24 cellular contexts compared by ENCODE assay signal in the genomic region with DNA sequence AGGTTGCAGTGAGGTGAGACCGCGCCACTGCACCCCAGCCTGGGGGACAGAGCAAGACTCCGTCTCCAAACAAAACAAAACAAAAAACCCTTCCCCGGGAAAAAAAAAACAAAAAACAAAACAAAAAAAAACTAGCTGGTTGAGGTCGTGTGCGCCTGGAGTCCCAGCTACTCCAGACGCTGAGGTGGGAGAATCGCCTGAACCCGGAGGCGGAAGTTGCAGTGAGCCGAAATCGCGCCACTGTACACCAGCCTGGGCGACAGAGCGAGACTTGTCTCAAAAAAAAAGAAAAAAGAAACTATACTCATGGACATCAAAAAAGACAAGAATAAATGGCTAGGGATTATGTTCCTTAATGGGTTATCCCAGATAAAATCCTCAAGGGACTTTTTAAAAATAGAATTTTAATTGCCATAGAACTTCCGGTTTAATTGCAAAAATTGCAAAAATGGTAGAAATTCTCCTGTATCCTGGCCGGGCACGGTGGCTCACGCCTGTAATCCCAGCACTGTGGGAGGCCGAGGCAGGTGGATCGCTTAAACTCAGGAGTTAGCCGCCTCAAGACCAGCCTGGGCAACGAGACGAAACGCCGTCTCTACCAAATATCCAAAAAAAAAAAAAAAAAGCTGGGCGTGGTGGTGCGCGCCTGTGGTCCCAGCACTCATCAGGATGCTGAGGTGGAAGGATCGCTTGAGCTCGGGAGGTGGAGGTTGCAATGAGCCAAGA.
"Had no signal": no experiment of that assay in that cellular context is flagged by ENCODE, and none has a peak within 500 bp of the region (broad histone marks: within the 10 kb centered on the region; RNA-seq: fewer than 3 reads in every experiment).

No MANE protein-coding gene starts in this region.

- ATAC-seq: left colon; lower lobe of right lung; naive thymus-derived CD8-positive, alpha-beta T cell; psoas muscle; right cardiac atrium had no signal

- H3K9me3 ChIP-seq: colonic mucosa, esophagus muscularis mucosa, left ventricle myocardium inferior, lower lobe of right lung, ovary, psoas muscle, stomach, tibial artery, upper lobe of left lung had no signal

- H3K36me3 ChIP-seq: colonic mucosa, esophagus muscularis mucosa, left ventricle myocardium inferior, lower lobe of right lung, ovary, tibial artery, upper lobe of left lung had no signal

- DNase-seq: colonic mucosa; effector memory CD4-positive, alpha-beta T cell; foreskin melanocyte; hypothalamus; immature natural killer cell; islet precursor cell; kidney glomerular epithelial cell; left colon; left ventricle myocardium inferior; lower lobe of right lung; naive thymus-derived CD8-positive, alpha-beta T cell; nephron progenitor cell; occipital lobe; ovary; psoas muscle; right cardiac atrium; spleen; stimulated activated CD4-positive, alpha-beta T cell treated with anti-CD3 and anti-CD28 coated beads, Interleukin-4, amount 100 ng/mL, for 4 hours; stimulated activated naive CD4-positive, alpha-beta T cell; stomach; tibial artery; upper lobe of left lung had no signal

- H3K27me3 ChIP-seq: colonic mucosa, esophagus muscularis mucosa, ovary, spleen, stomach, tibial artery, upper lobe of left lung had no signal

- H3K27ac ChIP-seq: colonic mucosa, esophagus muscularis mucosa, left ventricle myocardium inferior, lower lobe of right lung, ovary, psoas muscle, skin epidermis, spleen, stomach, tibial artery, upper lobe of left lung had no signal

- H3K4me3 ChIP-seq: colonic mucosa, esophagus muscularis mucosa, left ventricle myocardium inferior, lower lobe of right lung, ovary, psoas muscle, skin epidermis, spleen, stomach, tibial artery, upper lobe of left lung had no signal

- H3K4me1 ChIP-seq: colonic mucosa, esophagus muscularis mucosa, left ventricle myocardium inferior, lower lobe of right lung, psoas muscle, tibial artery, upper lobe of left lung had no signal
